18 cellular contexts compared by ENCODE assay signal in the genomic region with DNA sequence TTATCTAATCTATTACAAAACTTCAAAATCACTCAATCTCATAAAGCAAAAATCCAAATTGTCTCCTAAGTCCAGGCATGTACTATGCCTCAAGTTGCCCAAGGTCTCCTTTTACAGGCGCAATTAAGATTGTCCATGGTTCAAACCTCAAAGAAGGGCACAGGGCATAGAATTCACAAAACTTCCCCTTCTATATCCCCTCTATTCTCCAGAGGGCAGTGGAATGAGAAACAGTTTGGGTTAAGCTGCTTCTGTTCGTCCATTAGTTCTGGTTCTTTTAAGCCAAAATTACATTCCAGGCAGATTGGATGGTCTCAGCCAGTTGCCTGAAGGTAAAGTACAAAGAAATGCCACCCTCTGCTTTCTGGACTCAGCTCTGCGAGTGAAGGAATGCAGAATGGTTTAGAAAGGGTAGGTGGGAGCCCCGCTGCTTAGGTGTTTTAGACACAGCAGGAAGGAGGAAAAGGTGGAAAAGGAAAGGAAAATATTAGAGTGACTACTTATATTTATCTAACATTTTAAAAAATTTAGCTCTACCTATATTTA.
"Had no signal": no experiment of that assay in that cellular context is flagged by ENCODE, and none has a peak within 500 bp of the region (broad histone marks: within the 10 kb centered on the region; RNA-seq: fewer than 3 reads in every experiment).

No MANE protein-coding gene starts in this region.

- H3K27me3 ChIP-seq: left lung, stomach, vagina had no signal

- H3K9me3 Mint-ChIP-seq: activated naive CD8-positive, alpha-beta T cell treated with anti-CD3 and anti-CD28 coated beads, Interleukin-2, amount 50 U/mL, for 24 hours; activated T-helper 1 cell treated with anti-CD3 and anti-CD28 coated beads, Interleukin-12 subunit alpha, Interleukin-12 subunit beta, Interleukin-2, Interleukin-4 antibody, amounts not matched to agents 30 ng/mL and 10 ng/mL and 1 ng/mL, durations not matched to agents 14 hours and 24 hours and 36 hours; endodermal cell; memory B cell; neural crest cell; T-helper 1 cell treated with Interleukin-12 subunit alpha and Interleukin-12 subunit beta and Interleukin-4 antibody, amounts not matched to agents 30 μg/mL and 1 μg/mL, for 36 hours had no signal

- H3K4me1 Mint-ChIP-seq: activated naive CD8-positive, alpha-beta T cell treated with anti-CD3 and anti-CD28 coated beads, Interleukin-2, amount 50 U/mL, for 24 hours; neural crest cell had no signal

- H3K36me3 ChIP-seq: vagina had no signal

- H3K27ac Mint-ChIP-seq: activated naive CD8-positive, alpha-beta T cell treated with anti-CD3 and anti-CD28 coated beads, Interleukin-2, amount 50 U/mL, for 24 hours; activated T-helper 1 cell treated with anti-CD3 and anti-CD28 coated beads, Interleukin-12 subunit alpha, Interleukin-12 subunit beta, Interleukin-2, Interleukin-4 antibody, amounts not matched to agents 30 ng/mL and 10 ng/mL and 1 ng/mL, durations not matched to agents 14 hours and 24 hours and 36 hours; endodermal cell; memory B cell; T-helper 1 cell treated with Interleukin-12 subunit alpha and Interleukin-12 subunit beta and Interleukin-4 antibody, amounts not matched to agents 30 μg/mL and 1 μg/mL, for 36 hours had no signal

- H3K4me3 ChIP-seq: left lung, skin epidermis, stomach, vagina had no signal

- ATAC-seq: activated naive CD8-positive, alpha-beta T cell treated with anti-CD3 and anti-CD28 coated beads, Interleukin-2, amount 50 U/mL, for 24 hours; left lung had no signal

- H3K4me3 Mint-ChIP-seq: activated naive CD8-positive, alpha-beta T cell treated with anti-CD3 and anti-CD28 coated beads, Interleukin-2, amount 50 U/mL, for 24 hours; activated T-helper 1 cell treated with anti-CD3 and anti-CD28 coated beads, Interleukin-12 subunit alpha, Interleukin-12 subunit beta, Interleukin-2, Interleukin-4 antibody, amounts not matched to agents 30 ng/mL and 10 ng/mL and 1 ng/mL, durations not matched to agents 14 hours and 24 hours and 36 hours; endodermal cell; memory B cell; neural crest cell; T-helper 1 cell treated with Interleukin-12 subunit alpha and Interleukin-12 subunit beta and Interleukin-4 antibody, amounts not matched to agents 30 μg/mL and 1 μg/mL, for 36 hours had no signal

- H3K36me3 Mint-ChIP-seq: memory B cell had no signal

- H3K4me1 ChIP-seq: left lung, vagina had no signal

- H3K27me3 Mint-ChIP-seq: activated naive CD8-positive, alpha-beta T cell treated with anti-CD3 and anti-CD28 coated beads, Interleukin-2, amount 50 U/mL, for 24 hours; memory B cell had no signal

- H3K27ac ChIP-seq: left lung, skin epidermis, vagina had no signal

- H3K9me3 ChIP-seq: left lung, stomach, vagina had no signal

- DNase-seq: activated CD4-positive, alpha-beta T cell treated with anti-CD3 and anti-CD28 coated beads for 48 hours; activated naive CD4-positive, alpha-beta T cell treated with Interleukin-2 at 50 U/mL for 16 hours; activated naive CD8-positive, alpha-beta T cell treated with anti-CD3 and anti-CD28 coated beads, Interleukin-2, amount 50 U/mL, for 24 hours; caudate nucleus; cortex of kidney; endodermal cell; erythroblast; foreskin fibroblast; left lung; retina; stimulated activated CD4-positive, alpha-beta T cell treated with anti-CD3 and anti-CD28 coated beads, Interleukin-4, amount 100 ng/mL, for 4 hours; stomach had no signal
